ENCODE assay signal across 1 cellular context in genomic region chr4:554793-555320, GRCh38.
TF ChIP-seq lines count a peak whose summit lies in the region.

No MANE protein-coding gene starts in this region.

TF ChIP-seq in GM12891, 5 proteins besides CTCF, POLR2A, EP300 and RAD21:
- TF ChIP-seq POU2F2 (IDR thresholded peaks at IDR 0.05; ENCODE audit: low read depth, low read length) (0 out of 2 replicates have a peak, but pooled peaks have one; percentile 69), PAX5 (IDR thresholded peaks at IDR 0.05; ENCODE audit: insufficient read depth, low read length, severe bottlenecking) (peak; percentile 53)
